Comparison of ENCODE assay signal across 1 cellular context in the genomic region with DNA sequence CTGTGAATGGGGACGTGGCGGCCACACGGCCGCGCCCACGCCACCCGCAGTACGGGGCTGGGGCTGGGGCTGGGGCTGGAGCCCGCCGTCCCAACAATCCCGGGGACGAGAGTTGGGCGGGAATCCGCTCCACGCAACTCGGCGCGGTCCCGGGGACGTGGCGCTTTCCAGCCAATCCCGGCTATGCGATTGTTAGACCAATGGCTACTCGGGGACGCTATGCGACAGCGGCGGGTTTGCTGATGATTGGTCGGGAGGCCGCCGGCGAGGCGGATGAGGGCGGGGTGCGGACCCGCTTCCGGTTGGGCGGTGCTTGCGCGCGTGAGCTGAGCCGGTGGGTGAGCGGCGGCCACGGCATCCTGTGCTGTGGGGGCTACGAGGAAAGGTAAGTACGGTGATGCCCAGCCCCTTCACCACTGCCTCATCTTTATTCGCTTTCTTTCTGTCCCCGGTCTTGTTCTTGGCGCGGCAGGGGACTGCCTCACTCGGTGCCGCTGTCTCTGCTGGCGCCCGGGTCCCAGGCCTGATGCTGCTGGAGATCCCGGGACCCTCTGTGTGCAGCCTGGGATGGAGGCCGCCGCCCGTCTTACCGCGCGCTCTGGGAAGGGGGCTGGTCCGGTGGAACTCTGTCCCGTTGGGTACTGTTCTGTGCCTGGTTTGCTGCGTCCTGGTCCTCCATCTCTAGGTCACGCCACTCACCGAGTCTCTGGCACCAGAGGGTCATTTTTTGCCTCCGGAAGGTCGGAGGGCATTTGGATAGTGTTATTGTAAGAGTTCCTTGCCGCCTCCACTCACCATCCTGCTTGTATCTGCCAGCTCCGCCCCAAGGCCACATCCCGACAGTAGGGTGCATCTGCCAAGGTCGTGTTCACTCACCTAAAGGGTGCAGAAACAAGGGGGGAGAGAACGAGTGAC.
A peak's percentile ranks its signal among the peaks of the same experiment; 100 is the strongest.
TF ChIP-seq lines count a peak whose summit lies in the region.

A gene (plus strand): TSS at position 312 of the 915 bp plus-strand sequence. CDS start 9,225 bp downstream, outside the sequence.

TF ChIP-seq in HepG2, 621 proteins besides CTCF, POLR2A, EP300 and RAD21 (continued from another document and continues in another):
- TF ChIP-seq, protein P1, sequence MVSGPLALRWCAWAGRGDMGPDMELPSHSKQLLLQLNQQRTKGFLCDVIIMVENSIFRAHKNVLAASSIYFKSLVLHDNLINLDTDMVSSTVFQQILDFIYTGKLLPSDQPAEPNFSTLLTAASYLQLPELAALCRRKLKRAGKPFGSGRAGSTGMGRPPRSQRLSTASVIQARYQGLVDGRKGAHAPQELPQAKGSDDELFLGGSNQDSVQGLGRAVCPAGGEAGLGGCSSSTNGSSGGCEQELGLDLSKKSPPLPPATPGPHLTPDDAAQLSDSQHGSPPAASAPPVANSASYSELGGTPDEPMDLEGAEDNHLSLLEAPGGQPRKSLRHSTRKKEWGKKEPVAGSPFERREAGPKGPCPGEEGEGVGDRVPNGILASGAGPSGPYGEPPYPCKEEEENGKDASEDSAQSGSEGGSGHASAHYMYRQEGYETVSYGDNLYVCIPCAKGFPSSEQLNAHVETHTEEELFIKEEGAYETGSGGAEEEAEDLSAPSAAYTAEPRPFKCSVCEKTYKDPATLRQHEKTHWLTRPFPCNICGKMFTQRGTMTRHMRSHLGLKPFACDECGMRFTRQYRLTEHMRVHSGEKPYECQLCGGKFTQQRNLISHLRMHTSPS (CRISPR knock-in tag; IDR thresholded peaks at IDR 0.05; ENCODE audit: low read depth): no peak
- TF ChIP-seq, protein P2, sequence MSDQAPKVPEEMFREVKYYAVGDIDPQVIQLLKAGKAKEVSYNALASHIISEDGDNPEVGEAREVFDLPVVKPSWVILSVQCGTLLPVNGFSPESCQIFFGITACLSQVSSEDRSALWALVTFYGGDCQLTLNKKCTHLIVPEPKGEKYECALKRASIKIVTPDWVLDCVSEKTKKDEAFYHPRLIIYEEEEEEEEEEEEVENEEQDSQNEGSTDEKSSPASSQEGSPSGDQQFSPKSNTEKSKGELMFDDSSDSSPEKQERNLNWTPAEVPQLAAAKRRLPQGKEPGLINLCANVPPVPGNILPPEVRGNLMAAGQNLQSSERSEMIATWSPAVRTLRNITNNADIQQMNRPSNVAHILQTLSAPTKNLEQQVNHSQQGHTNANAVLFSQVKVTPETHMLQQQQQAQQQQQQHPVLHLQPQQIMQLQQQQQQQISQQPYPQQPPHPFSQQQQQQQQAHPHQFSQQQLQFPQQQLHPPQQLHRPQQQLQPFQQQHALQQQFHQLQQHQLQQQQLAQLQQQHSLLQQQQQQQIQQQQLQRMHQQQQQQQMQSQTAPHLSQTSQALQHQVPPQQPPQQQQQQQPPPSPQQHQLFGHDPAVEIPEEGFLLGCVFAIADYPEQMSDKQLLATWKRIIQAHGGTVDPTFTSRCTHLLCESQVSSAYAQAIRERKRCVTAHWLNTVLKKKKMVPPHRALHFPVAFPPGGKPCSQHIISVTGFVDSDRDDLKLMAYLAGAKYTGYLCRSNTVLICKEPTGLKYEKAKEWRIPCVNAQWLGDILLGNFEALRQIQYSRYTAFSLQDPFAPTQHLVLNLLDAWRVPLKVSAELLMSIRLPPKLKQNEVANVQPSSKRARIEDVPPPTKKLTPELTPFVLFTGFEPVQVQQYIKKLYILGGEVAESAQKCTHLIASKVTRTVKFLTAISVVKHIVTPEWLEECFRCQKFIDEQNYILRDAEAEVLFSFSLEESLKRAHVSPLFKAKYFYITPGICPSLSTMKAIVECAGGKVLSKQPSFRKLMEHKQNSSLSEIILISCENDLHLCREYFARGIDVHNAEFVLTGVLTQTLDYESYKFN (CRISPR knock-in tag; conservative IDR thresholded peaks at IDR 0.05): peak; percentile 18
- TF ChIP-seq NFKB2 (CRISPR knock-in tag; IDR thresholded peaks at IDR 0.05; ENCODE audit: borderline replicate concordance) (peak; percentile 71), ZBTB38 (CRISPR knock-in tag; IDR thresholded peaks at IDR 0.05) (no peak), ZNF75D (CRISPR knock-in tag; IDR thresholded peaks at IDR 0.05; ENCODE audit: borderline replicate concordance) (no peak), ZNF616 (CRISPR knock-in tag; IDR thresholded peaks at IDR 0.05; ENCODE audit: low read depth) (peak; percentile 58; the same call in 1 of the 2 replicates), KLF13 (CRISPR knock-in tag; IDR thresholded peaks at IDR 0.05) (no peak), NBN (conservative IDR thresholded peaks at IDR 0.05) (no peak), CEBPG (CRISPR knock-in tag; IDR thresholded peaks at IDR 0.05) (0 out of 2 replicates have a peak, but pooled peaks have one; percentile 19), ZBTB7A (CRISPR knock-in tag; IDR thresholded peaks at IDR 0.05) (peak; percentile 17; the same call in 1 of the 2 replicates), KLF11 (CRISPR knock-in tag; IDR thresholded peaks at IDR 0.05) (peak; percentile 38; the same call in 1 of the 2 replicates), ZC3H4 (CRISPR knock-in tag; IDR thresholded peaks at IDR 0.05; ENCODE audit: borderline replicate concordance) (no peak), RFX3 (CRISPR knock-in tag; IDR thresholded peaks at IDR 0.05) (no peak), EEA1 (CRISPR knock-in tag; IDR thresholded peaks at IDR 0.05; ENCODE audit: borderline replicate concordance) (peak; percentile 68; the same call in 1 of the 2 replicates), JDP2 (CRISPR knock-in tag; IDR thresholded peaks at IDR 0.05; ENCODE audit: borderline replicate concordance) (no peak), ATF7 (IDR thresholded peaks at IDR 0.05) (no peak), ATF7 (CRISPR knock-in tag; IDR thresholded peaks at IDR 0.05) (0 out of 2 replicates have a peak, but pooled peaks have one; percentile 44), NKX3-1 (CRISPR knock-in tag; IDR thresholded peaks at IDR 0.05) (peak; percentile 63), ZNF674 (CRISPR knock-in tag; IDR thresholded peaks at IDR 0.05; ENCODE audit: low read depth) (no peak), YY1 (IDR thresholded peaks at IDR 0.05; ENCODE audit: insufficient read depth, insufficient replicate concordance, low read depth, low read length) (peak; percentile 59), ZFP36L1 (CRISPR knock-in tag; IDR thresholded peaks at IDR 0.05) (no peak), ZNF761 (CRISPR knock-in tag; conservative IDR thresholded peaks at IDR 0.05) (no peak), ZNF326 (CRISPR knock-in tag; IDR thresholded peaks at IDR 0.05; ENCODE audit: borderline replicate concordance) (no peak), GATAD2A (CRISPR knock-in tag; IDR thresholded peaks at IDR 0.05) (peak; percentile 29), TBL1XR1 (IDR thresholded peaks at IDR 0.05; ENCODE audit: borderline replicate concordance, low read length, partially characterized antibody) (no peak), RCOR2 (CRISPR knock-in tag; IDR thresholded peaks at IDR 0.05) (no peak), TBX3 (IDR thresholded peaks at IDR 0.05; ENCODE audit: borderline replicate concordance) (no peak), ZNF790 (CRISPR knock-in tag; IDR thresholded peaks at IDR 0.05; ENCODE audit: borderline replicate concordance) (0 out of 2 replicates have a peak, but pooled peaks have one; percentile 46)
- TF ChIP-seq, protein P3, sequence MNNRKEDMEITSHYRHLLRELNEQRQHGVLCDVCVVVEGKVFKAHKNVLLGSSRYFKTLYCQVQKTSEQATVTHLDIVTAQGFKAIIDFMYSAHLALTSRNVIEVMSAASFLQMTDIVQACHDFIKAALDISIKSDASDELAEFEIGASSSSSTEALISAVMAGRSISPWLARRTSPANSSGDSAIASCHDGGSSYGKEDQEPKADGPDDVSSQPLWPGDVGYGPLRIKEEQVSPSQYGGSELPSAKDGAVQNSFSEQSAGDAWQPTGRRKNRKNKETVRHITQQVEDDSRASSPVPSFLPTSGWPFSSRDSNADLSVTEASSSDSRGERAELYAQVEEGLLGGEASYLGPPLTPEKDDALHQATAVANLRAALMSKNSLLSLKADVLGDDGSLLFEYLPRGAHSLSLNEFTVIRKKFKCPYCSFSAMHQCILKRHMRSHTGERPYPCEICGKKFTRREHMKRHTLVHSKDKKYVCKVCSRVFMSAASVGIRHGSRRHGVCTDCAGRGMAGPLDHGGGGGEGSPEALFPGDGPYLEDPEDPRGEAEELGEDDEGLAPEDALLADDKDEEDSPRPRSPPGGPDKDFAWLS (CRISPR knock-in tag; IDR thresholded peaks at IDR 0.05; ENCODE audit: borderline replicate concordance): no peak
- TF ChIP-seq, protein P4, sequence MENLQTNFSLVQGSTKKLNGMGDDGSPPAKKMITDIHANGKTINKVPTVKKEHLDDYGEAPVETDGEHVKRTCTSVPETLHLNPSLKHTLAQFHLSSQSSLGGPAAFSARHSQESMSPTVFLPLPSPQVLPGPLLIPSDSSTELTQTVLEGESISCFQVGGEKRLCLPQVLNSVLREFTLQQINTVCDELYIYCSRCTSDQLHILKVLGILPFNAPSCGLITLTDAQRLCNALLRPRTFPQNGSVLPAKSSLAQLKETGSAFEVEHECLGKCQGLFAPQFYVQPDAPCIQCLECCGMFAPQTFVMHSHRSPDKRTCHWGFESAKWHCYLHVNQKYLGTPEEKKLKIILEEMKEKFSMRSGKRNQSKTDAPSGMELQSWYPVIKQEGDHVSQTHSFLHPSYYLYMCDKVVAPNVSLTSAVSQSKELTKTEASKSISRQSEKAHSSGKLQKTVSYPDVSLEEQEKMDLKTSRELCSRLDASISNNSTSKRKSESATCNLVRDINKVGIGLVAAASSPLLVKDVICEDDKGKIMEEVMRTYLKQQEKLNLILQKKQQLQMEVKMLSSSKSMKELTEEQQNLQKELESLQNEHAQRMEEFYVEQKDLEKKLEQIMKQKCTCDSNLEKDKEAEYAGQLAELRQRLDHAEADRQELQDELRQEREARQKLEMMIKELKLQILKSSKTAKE (CRISPR knock-in tag; IDR thresholded peaks at IDR 0.05; ENCODE audit: borderline replicate concordance): peak; percentile 40; the same call in 1 of the 2 replicates
- TF ChIP-seq, protein P5, sequence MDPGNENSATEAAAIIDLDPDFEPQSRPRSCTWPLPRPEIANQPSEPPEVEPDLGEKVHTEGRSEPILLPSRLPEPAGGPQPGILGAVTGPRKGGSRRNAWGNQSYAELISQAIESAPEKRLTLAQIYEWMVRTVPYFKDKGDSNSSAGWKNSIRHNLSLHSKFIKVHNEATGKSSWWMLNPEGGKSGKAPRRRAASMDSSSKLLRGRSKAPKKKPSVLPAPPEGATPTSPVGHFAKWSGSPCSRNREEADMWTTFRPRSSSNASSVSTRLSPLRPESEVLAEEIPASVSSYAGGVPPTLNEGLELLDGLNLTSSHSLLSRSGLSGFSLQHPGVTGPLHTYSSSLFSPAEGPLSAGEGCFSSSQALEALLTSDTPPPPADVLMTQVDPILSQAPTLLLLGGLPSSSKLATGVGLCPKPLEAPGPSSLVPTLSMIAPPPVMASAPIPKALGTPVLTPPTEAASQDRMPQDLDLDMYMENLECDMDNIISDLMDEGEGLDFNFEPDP (CRISPR knock-in tag; conservative IDR thresholded peaks at IDR 0.05): no peak
- TF ChIP-seq, protein P6, sequence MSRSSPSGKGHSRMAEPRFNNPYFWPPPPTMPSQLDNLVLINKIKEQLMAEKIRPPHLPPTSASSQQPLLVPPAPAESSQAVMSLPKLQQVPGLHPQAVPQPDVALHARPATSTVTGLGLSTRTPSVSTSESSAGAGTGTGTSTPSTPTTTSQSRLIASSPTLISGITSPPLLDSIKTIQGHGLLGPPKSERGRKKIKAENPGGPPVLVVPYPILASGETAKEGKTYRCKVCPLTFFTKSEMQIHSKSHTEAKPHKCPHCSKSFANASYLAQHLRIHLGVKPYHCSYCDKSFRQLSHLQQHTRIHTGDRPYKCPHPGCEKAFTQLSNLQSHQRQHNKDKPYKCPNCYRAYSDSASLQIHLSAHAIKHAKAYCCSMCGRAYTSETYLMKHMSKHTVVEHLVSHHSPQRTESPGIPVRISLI (CRISPR knock-in tag; IDR thresholded peaks at IDR 0.05; ENCODE audit: borderline replicate concordance): no peak; the same call in 1 of the 2 replicates
- TF ChIP-seq, protein P7, sequence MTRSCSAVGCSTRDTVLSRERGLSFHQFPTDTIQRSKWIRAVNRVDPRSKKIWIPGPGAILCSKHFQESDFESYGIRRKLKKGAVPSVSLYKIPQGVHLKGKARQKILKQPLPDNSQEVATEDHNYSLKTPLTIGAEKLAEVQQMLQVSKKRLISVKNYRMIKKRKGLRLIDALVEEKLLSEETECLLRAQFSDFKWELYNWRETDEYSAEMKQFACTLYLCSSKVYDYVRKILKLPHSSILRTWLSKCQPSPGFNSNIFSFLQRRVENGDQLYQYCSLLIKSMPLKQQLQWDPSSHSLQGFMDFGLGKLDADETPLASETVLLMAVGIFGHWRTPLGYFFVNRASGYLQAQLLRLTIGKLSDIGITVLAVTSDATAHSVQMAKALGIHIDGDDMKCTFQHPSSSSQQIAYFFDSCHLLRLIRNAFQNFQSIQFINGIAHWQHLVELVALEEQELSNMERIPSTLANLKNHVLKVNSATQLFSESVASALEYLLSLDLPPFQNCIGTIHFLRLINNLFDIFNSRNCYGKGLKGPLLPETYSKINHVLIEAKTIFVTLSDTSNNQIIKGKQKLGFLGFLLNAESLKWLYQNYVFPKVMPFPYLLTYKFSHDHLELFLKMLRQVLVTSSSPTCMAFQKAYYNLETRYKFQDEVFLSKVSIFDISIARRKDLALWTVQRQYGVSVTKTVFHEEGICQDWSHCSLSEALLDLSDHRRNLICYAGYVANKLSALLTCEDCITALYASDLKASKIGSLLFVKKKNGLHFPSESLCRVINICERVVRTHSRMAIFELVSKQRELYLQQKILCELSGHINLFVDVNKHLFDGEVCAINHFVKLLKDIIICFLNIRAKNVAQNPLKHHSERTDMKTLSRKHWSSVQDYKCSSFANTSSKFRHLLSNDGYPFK (CRISPR knock-in tag; IDR thresholded peaks at IDR 0.05; ENCODE audit: borderline replicate concordance): peak; percentile 41; the same call in 1 of the 2 replicates
- TF ChIP-seq, protein P8, sequence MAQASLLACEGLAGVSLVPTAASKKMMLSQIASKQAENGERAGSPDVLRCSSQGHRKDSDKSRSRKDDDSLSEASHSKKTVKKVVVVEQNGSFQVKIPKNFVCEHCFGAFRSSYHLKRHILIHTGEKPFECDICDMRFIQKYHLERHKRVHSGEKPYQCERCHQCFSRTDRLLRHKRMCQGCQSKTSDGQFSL (CRISPR knock-in tag; IDR thresholded peaks at IDR 0.05): peak; percentile 66; the same call in 1 of the 2 replicates
- TF ChIP-seq, protein P9, sequence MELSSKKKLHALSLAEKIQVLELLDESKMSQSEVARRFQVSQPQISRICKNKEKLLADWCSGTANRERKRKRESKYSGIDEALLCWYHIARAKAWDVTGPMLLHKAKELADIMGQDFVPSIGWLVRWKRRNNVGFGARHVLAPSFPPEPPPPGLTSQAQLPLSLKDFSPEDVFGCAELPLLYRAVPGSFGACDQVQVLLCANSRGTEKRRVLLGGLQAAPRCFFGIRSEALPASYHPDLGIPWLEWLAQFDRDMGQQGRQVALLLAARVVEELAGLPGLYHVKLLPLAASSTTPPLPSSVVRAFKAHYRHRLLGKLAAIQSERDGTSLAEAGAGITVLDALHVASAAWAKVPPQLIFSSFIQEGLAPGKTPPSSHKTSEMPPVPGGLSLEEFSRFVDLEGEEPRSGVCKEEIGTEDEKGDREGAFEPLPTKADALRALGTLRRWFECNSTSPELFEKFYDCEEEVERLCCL (CRISPR knock-in tag; IDR thresholded peaks at IDR 0.05; ENCODE audit: borderline replicate concordance): peak; percentile 37; the same call in 1 of the 2 replicates
- TF ChIP-seq, protein P10, sequence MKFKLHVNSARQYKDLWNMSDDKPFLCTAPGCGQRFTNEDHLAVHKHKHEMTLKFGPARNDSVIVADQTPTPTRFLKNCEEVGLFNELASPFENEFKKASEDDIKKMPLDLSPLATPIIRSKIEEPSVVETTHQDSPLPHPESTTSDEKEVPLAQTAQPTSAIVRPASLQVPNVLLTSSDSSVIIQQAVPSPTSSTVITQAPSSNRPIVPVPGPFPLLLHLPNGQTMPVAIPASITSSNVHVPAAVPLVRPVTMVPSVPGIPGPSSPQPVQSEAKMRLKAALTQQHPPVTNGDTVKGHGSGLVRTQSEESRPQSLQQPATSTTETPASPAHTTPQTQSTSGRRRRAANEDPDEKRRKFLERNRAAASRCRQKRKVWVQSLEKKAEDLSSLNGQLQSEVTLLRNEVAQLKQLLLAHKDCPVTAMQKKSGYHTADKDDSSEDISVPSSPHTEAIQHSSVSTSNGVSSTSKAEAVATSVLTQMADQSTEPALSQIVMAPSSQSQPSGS (CRISPR knock-in tag; IDR thresholded peaks at IDR 0.05): peak; percentile 59
